In genomic region chr5:170473642-170474041, GRCh38 we compare ENCODE assay signal across 22 cellular contexts. TPM values are rescaled to one million over a fixed set of nuclear protein-coding genes. Genes with fewer than 3 reads are reported as not detected.
DNase-seq lines count a peak whose midpoint lies in the region; ATAC-seq and TF ChIP-seq lines count a peak whose summit lies in the region.
"Had no signal": no experiment of that assay in that cellular context is flagged by ENCODE, and none has a peak within 500 bp of the region (broad histone marks: within the 10 kb centered on the region; RNA-seq: fewer than 3 reads in every experiment).

No MANE protein-coding gene starts in this region.

- intact Hi-C loops in activated CD4-positive, alpha-beta memory T cell treated with anti-CD3 and anti-CD28 coated beads for 36 hours (cut with micrococcal nuclease): no loop called here
- intact Hi-C loops in thyroid gland (cut with DNase I) (no loop called here), colonic mucosa (cut with DNase I) (no loop called here)

- H2BK5ac ChIP-seq in mesenchymal stem cell (ENCODE audit: low read depth, low read length, poor library complexity, severe bottlenecking): no peak overlapping the region

- no peak for TF ChIP-seq POLR2A in thyroid gland (IDR thresholded peaks at IDR 0.05)

- no peak overlapping the region for H3K27ac Mint-ChIP-seq in activated CD4-positive, alpha-beta memory T cell treated with anti-CD3 and anti-CD28 coated beads, Interleukin-2, amount 10 ng/mL, durations not matched to agents 7 days and 5 days
- H3K27ac Mint-ChIP-seq in activated CD4-positive, alpha-beta memory T cell treated with anti-CD3 and anti-CD28 coated beads for 36 hours: no peak overlapping the region
- H3K27ac Mint-ChIP-seq: CD4-positive, alpha-beta T cell; HFFc6 had no signal

- H3K23ac ChIP-seq in mesenchymal stem cell (ENCODE audit: low read length in 2 of 2): no peak overlapping the region

- H3K14ac ChIP-seq in mesenchymal stem cell (ENCODE audit: low read length in 2 of 2): no peak overlapping the region

- POLR2A ChIA-PET in activated CD4-positive, alpha-beta memory T cell treated with anti-CD3 and anti-CD28 coated beads, Interleukin-2, amount 10 ng/mL, durations not matched to agents 7 days and 5 days (lab: Charles Lee): no interaction called here
- POLR2A ChIA-PET in activated CD4-positive, alpha-beta memory T cell treated with anti-CD3 and anti-CD28 coated beads for 36 hours (lab: Charles Lee): no interaction called here

- H3K36me3 ChIP-seq in HUES48 (ENCODE audit: control insufficient read depth, insufficient read depth, low read length) (no peaks in the 10 kb centered on the region), mesenchymal stem cell (ENCODE audit: control insufficient read depth in 1 of 2, insufficient read depth in 2 of 2, low read depth in 1 of 2, low read length in 2 of 2) (no peaks in the 10 kb centered on the region), thyroid gland (no peaks in the 10 kb centered on the region), colonic mucosa (no peaks in the 10 kb centered on the region)
- H3K36me3 ChIP-seq: BE2C; BLaER1 treated with 17β-estradiol and CSF1 and Interleukin-3, amounts not matched to agents 10 nM and 100 nM; HAP-1 had no signal

- H3K4me1 ChIP-seq in HUES48 (ENCODE audit: control insufficient read depth, insufficient read depth, low read length) (peaks cover 13% of the 10 kb centered on the region), mesenchymal stem cell (ENCODE audit: control insufficient read depth, insufficient read depth, low read depth, low read length) (peaks cover 11% of the 10 kb centered on the region), thyroid gland (no peaks in the 10 kb centered on the region), colonic mucosa (no peaks in the 10 kb centered on the region)
- H3K4me1 ChIP-seq: BE2C had no signal

- CTCF ChIA-PET in activated CD4-positive, alpha-beta memory T cell treated with anti-CD3 and anti-CD28 coated beads, Interleukin-2, amount 10 ng/mL, durations not matched to agents 7 days and 5 days (lab: Charles Lee): no interaction called here
- CTCF ChIA-PET in activated CD4-positive, alpha-beta memory T cell treated with anti-CD3 and anti-CD28 coated beads for 36 hours (lab: Charles Lee): interaction anchor here (1.2 kb wide), 1 partner anchor 124 kb away, joined by 4 read pairs; no protein-coding TSS in a partner anchor

- H3K79me1 ChIP-seq in mesenchymal stem cell (replicated peaks; ENCODE audit: low read length, poor library complexity, severe bottlenecking): no peaks in the 10 kb centered on the region

- TF ChIP-seq CTCF in thyroid gland (IDR thresholded peaks at IDR 0.05) (no peak), colonic mucosa (IDR thresholded peaks at IDR 0.05) (no peak)

- H3K27ac ChIP-seq in HUES48 (ENCODE audit: low read depth, low read length) (no peak overlapping the region), mesenchymal stem cell (ENCODE audit: low read length, poor library complexity, severe bottlenecking) (no peak overlapping the region), thyroid gland (no peak overlapping the region), colonic mucosa (no peak overlapping the region)
- H3K27ac ChIP-seq: 22Rv1 had no signal

- no peak overlapping the region for H3K4me3 Mint-ChIP-seq in activated CD4-positive, alpha-beta memory T cell treated with anti-CD3 and anti-CD28 coated beads, Interleukin-2, amount 10 ng/mL, durations not matched to agents 7 days and 5 days
- no peak overlapping the region for H3K4me3 Mint-ChIP-seq in activated CD4-positive, alpha-beta memory T cell treated with anti-CD3 and anti-CD28 coated beads for 36 hours
- H3K4me3 Mint-ChIP-seq: CD14-positive monocyte; CD4-positive, alpha-beta T cell; CD8-positive, alpha-beta memory T cell; HFFc6 had no signal

- no peak overlapping the region for H3K4me2 ChIP-seq in mesenchymal stem cell (ENCODE audit: low read length, poor library complexity, severe bottlenecking)

- H4K91ac ChIP-seq in mesenchymal stem cell (ENCODE audit: low read length): no peak overlapping the region

- no peak overlapping the region for H2BK12ac ChIP-seq in mesenchymal stem cell (ENCODE audit: low read length in 2 of 2)

- H3K4ac ChIP-seq in mesenchymal stem cell (ENCODE audit: low read depth in 1 of 2, low read length in 2 of 2): no peak overlapping the region

- WGBS in mesenchymal stem cell: 80% methylated on average over 5 of the region's 5 CpGs
- WGBS in thyroid gland, 2 donors: 75% methylated on average over 5 of the region's 5 CpGs

- peak overlapping the region; percentile 53 for H2AK5ac ChIP-seq in mesenchymal stem cell (ENCODE audit: low read length, severe bottlenecking)

- no peak overlapping the region for H2BK15ac ChIP-seq in mesenchymal stem cell (ENCODE audit: low read depth, poor library complexity, severe bottlenecking)

- peaks cover 36% of the 10 kb centered on the region for H3K27me3 Mint-ChIP-seq in activated CD4-positive, alpha-beta memory T cell treated with anti-CD3 and anti-CD28 coated beads, Interleukin-2, amount 10 ng/mL, durations not matched to agents 7 days and 5 days
- H3K27me3 Mint-ChIP-seq in activated CD4-positive, alpha-beta memory T cell treated with anti-CD3 and anti-CD28 coated beads for 36 hours: peaks cover 11% of the 10 kb centered on the region

- H3K9ac ChIP-seq in HUES48 (ENCODE audit: low read depth, low read length): no peak overlapping the region
- no peak overlapping the region for H3K9ac ChIP-seq in mesenchymal stem cell (ENCODE audit: low read length)
- no peak overlapping the region for H3K9ac ChIP-seq in colonic mucosa (ENCODE audit: low read depth in 2 of 2, low read length in 2 of 2)
- H3K9ac ChIP-seq: BLaER1 treated with 17β-estradiol and CSF1 and Interleukin-3, amounts not matched to agents 10 nM and 100 nM had no signal

- H3K4me1 Mint-ChIP-seq in activated CD4-positive, alpha-beta memory T cell treated with anti-CD3 and anti-CD28 coated beads, Interleukin-2, amount 10 ng/mL, durations not matched to agents 7 days and 5 days: no peaks in the 10 kb centered on the region
- H3K4me1 Mint-ChIP-seq in activated CD4-positive, alpha-beta memory T cell treated with anti-CD3 and anti-CD28 coated beads for 36 hours (ENCODE audit: low read depth): no peaks in the 10 kb centered on the region
- H3K4me1 Mint-ChIP-seq: CD8-positive, alpha-beta memory T cell had no signal

- H2AFZ ChIP-seq in mesenchymal stem cell (ENCODE audit: low read depth, low read length): no peak overlapping the region

- no peaks in the 10 kb centered on the region for H3K9me3 ChIP-seq in HUES48 (ENCODE audit: control insufficient read depth, insufficient read depth, low read length)
- peaks cover 3% of the 10 kb centered on the region for H3K9me3 ChIP-seq in mesenchymal stem cell (ENCODE audit: control insufficient read depth, low read length)
- no peaks in the 10 kb centered on the region for H3K9me3 ChIP-seq in thyroid gland
- no peaks in the 10 kb centered on the region for H3K9me3 ChIP-seq in colonic mucosa
- H3K9me3 ChIP-seq: BE2C, HAP-1 had no signal

- peak; percentile 1 for DNase-seq in activated CD4-positive, alpha-beta memory T cell treated with anti-CD3 and anti-CD28 coated beads, Interleukin-2, amount 10 ng/mL, durations not matched to agents 7 days and 5 days
- no peak for DNase-seq in activated CD4-positive, alpha-beta memory T cell treated with anti-CD3 and anti-CD28 coated beads for 36 hours
- DNase-seq in mesenchymal stem cell (no peak), thyroid gland (no peak), colonic mucosa (no peak)
- DNase-seq: AML-193; BE2C; CD4-positive, alpha-beta T cell; CD8-positive, alpha-beta memory T cell; DMS 273 treated with DMSO at 0.1 percent for 48 hours; DMS79; EL; GDM1; HFFc6 had no signal

- H3K4me3 ChIP-seq in HUES48 (ENCODE audit: low read depth, low read length) (peak overlapping the region; percentile 17; the same call in 1 of the 2 replicates), mesenchymal stem cell (ENCODE audit: insufficient read depth in 1 of 2, low read depth in 1 of 2, low read length in 2 of 2) (no peak overlapping the region), thyroid gland (replicated peaks in 1 of 3) (no peak overlapping the region), colonic mucosa (no peak overlapping the region)
- H3K4me3 ChIP-seq: BLaER1 treated with 17β-estradiol and CSF1 and Interleukin-3, amounts not matched to agents 10 nM and 100 nM; GM12878; HAP-1 had no signal

- no peak overlapping the region for H3K18ac ChIP-seq in mesenchymal stem cell (ENCODE audit: low read depth in 1 of 2, low read length in 2 of 2)

- H3K36me3 Mint-ChIP-seq in activated CD4-positive, alpha-beta memory T cell treated with anti-CD3 and anti-CD28 coated beads, Interleukin-2, amount 10 ng/mL, durations not matched to agents 7 days and 5 days (ENCODE audit: low read depth): no peaks in the 10 kb centered on the region
- no peaks in the 10 kb centered on the region for H3K36me3 Mint-ChIP-seq in activated CD4-positive, alpha-beta memory T cell treated with anti-CD3 and anti-CD28 coated beads for 36 hours

- no peaks in the 10 kb centered on the region for H3K27me3 ChIP-seq in HUES48 (ENCODE audit: control insufficient read depth, insufficient read depth, low read length)
- H3K27me3 ChIP-seq in mesenchymal stem cell (ENCODE audit: control insufficient read depth in 1 of 2, insufficient read depth in 1 of 2, low read length in 2 of 2): peaks cover 0 to 12% of the 10 kb centered on the region in 2 experiments
- no peaks in the 10 kb centered on the region for H3K27me3 ChIP-seq in thyroid gland
- H3K27me3 ChIP-seq in colonic mucosa: no peaks in the 10 kb centered on the region
- H3K27me3 ChIP-seq: BLaER1 treated with 17β-estradiol and CSF1 and Interleukin-3, amounts not matched to agents 10 nM and 100 nM had no signal

- no peak overlapping the region for H2BK120ac ChIP-seq in mesenchymal stem cell (ENCODE audit: low read depth, low read length)

- H3K9me3 Mint-ChIP-seq in activated CD4-positive, alpha-beta memory T cell treated with anti-CD3 and anti-CD28 coated beads, Interleukin-2, amount 10 ng/mL, durations not matched to agents 7 days and 5 days: no peaks in the 10 kb centered on the region
- no peaks in the 10 kb centered on the region for H3K9me3 Mint-ChIP-seq in activated CD4-positive, alpha-beta memory T cell treated with anti-CD3 and anti-CD28 coated beads for 36 hours
- H3K9me3 Mint-ChIP-seq: CD4-positive, alpha-beta T cell had no signal

- no peak for ATAC-seq in GM21723 (IDR thresholded peaks at IDR 0.05; ENCODE audit: unreplicated experiment)
- ATAC-seq: GM12878 had no signal

- no peak overlapping the region for H4K8ac ChIP-seq in mesenchymal stem cell (ENCODE audit: low read length)

RNA-seq across cellular contexts. Expression of gene KCNIP1, which starts 30.2 kb away (rescaled TPM):
- total RNA-seq in activated CD4-positive, alpha-beta memory T cell treated with anti-CD3 and anti-CD28 coated beads, Interleukin-2, amount 10 ng/mL, durations not matched to agents 7 days and 5 days: not detected
- total RNA-seq in activated CD4-positive, alpha-beta memory T cell treated with anti-CD3 and anti-CD28 coated beads for 36 hours: not detected
- not detected for polyA plus RNA-seq in mesenchymal stem cell (2013, experiment 1 of 2)
- not detected for polyA plus RNA-seq in mesenchymal stem cell (2013, experiment 2 of 2)
- total RNA-seq in thyroid gland (1 to 10 TPM in 1 of 4 donors, under 1 TPM in 1, not detected in 2; 0.54 to 1.7 TPM), colonic mucosa (under 1 TPM; 0.24 to 0.25 TPM)
- total RNA-seq: CD4-positive, alpha-beta T cell; CD8-positive, alpha-beta memory T cell; GM12878; H4; HFFc6 had no signal
- polyA plus RNA-seq: CD14-positive monocyte; CD8-positive, alpha-beta memory T cell; GM12878 had no signal
